25 cellular contexts compared by ENCODE assay signal in the genomic region with DNA sequence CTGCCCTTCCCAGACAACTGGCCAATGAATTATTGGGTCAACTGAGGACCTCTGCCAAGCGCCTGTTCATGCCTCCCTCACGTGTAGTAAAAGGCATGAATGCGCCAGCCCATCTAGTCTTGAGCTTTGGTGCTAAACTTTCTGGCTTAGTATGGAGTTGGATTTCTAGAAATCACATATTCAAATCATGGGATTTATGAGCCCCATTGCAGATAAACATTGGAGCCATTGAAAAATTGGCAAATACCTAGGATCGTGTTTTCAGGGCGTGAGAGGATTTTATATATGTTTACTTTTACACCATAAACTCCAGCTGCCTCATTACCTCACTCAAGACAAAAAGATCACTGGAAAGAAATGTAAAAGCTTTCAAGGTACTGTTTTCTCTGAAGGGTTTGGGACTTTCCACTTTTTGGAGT. TPM values are rescaled to one million over a fixed set of nuclear protein-coding genes. Genes with fewer than 3 reads are reported as not detected.
DNase-seq lines count a peak whose midpoint lies in the region; ATAC-seq and TF ChIP-seq lines count a peak whose summit lies in the region.
"Had no signal": no experiment of that assay in that cellular context is flagged by ENCODE, and none has a peak within 500 bp of the region (broad histone marks: within the 10 kb centered on the region; RNA-seq: fewer than 3 reads in every experiment).

No MANE protein-coding gene starts in this region.

- H3K4me3 Mint-ChIP-seq in activated naive CD4-positive, alpha-beta T cell treated with anti-CD3 and anti-CD28 coated beads for 36 hours, result no peak overlapping the region
- H3K4me3 Mint-ChIP-seq in osteocyte (ENCODE audit: unreplicated experiment) (no peak overlapping the region), T-helper 17 cell (no peak overlapping the region)
- H3K4me3 Mint-ChIP-seq: activated CD8-positive, alpha-beta memory T cell treated with anti-CD3 and anti-CD28 coated beads, Interleukin-2, amount 10 ng/mL, durations not matched to agents 7 days and 5 days; CD4-positive, alpha-beta memory T cell; memory B cell; natural killer cell treated with Interleukin-12 subunit alpha and Interleukin-12 subunit beta and Interleukin-15 and Interleukin-18, amount 100 ng/mL, for 72 hours; stimulated activated naive CD8-positive, alpha-beta T cell treated with anti-CD3 and anti-CD28 coated beads, Interleukin-15, Interleukin-2, amounts not matched to agents 100 ng/mL and 50 ng/mL, for 24 hours had no signal

- no peaks in the 10 kb centered on the region for H3K36me3 ChIP-seq in right lobe of liver
- H3K36me3 ChIP-seq: cardiac muscle cell had no signal

- peaks cover 3% of the 10 kb centered on the region for H3K27me3 Mint-ChIP-seq in activated naive CD4-positive, alpha-beta T cell treated with anti-CD3 and anti-CD28 coated beads for 36 hours (ENCODE audit: low read depth)
- no peaks in the 10 kb centered on the region for H3K27me3 Mint-ChIP-seq in osteocyte (ENCODE audit: unreplicated experiment)
- H3K27me3 Mint-ChIP-seq in T-helper 17 cell, result peaks cover 29% of the 10 kb centered on the region

- WGBS in right lobe of liver (ENCODE audit: insufficient coverage, low coverage, low lambda C conversion rate, missing lambda C conversion rate), result 84% methylated on average over 4 of the region's 5 CpGs

- no peaks in the 10 kb centered on the region for H3K27me3 ChIP-seq in right lobe of liver
- H3K27me3 ChIP-seq: cardiac muscle cell, dorsolateral prefrontal cortex, upper lobe of left lung had no signal

- intact Hi-C loops in activated naive CD4-positive, alpha-beta T cell treated with anti-CD3 and anti-CD28 coated beads for 36 hours (cut with micrococcal nuclease), result loop anchor here (2.0 kb wide), 1 partner anchor 29 kb away; no protein-coding TSS in a partner anchor
- intact Hi-C loops in right lobe of liver (cut with DNase I), result no loop called here

- TF ChIP-seq CTCF in fibroblast of villous mesenchyme (IDR thresholded peaks at IDR 0.05; ENCODE audit: insufficient read depth, low read depth, low read length) (no peak), osteocyte (IDR thresholded peaks at IDR 0.05) (no peak), right lobe of liver (IDR thresholded peaks at IDR 0.05) (no peak)

- H3K4me1 Mint-ChIP-seq in activated naive CD4-positive, alpha-beta T cell treated with anti-CD3 and anti-CD28 coated beads for 36 hours (ENCODE audit: low read depth), result peaks cover 5% of the 10 kb centered on the region
- H3K4me1 Mint-ChIP-seq in osteocyte (ENCODE audit: unreplicated experiment) (peaks cover 74% of the 10 kb centered on the region), T-helper 17 cell (no peaks in the 10 kb centered on the region)
- H3K4me1 Mint-ChIP-seq: activated CD8-positive, alpha-beta memory T cell treated with anti-CD3 and anti-CD28 coated beads, Interleukin-2, amount 10 ng/mL, durations not matched to agents 7 days and 5 days; CD4-positive, alpha-beta memory T cell; memory B cell had no signal

- no peak overlapping the region for H3K27ac ChIP-seq in right lobe of liver
- H3K27ac ChIP-seq: dorsolateral prefrontal cortex had no signal

- no peaks in the 10 kb centered on the region for H3K9me3 Mint-ChIP-seq in activated naive CD4-positive, alpha-beta T cell treated with anti-CD3 and anti-CD28 coated beads for 36 hours
- H3K9me3 Mint-ChIP-seq in osteocyte (ENCODE audit: unreplicated experiment), result no peaks in the 10 kb centered on the region
- H3K9me3 Mint-ChIP-seq: memory B cell; natural killer cell treated with Interleukin-12 subunit alpha and Interleukin-12 subunit beta and Interleukin-15 and Interleukin-18, amount 100 ng/mL, for 72 hours; stimulated activated naive CD8-positive, alpha-beta T cell treated with anti-CD3 and anti-CD28 coated beads, Interleukin-15, Interleukin-2, amounts not matched to agents 100 ng/mL and 50 ng/mL, for 24 hours had no signal

- CTCF ChIA-PET in activated naive CD4-positive, alpha-beta T cell treated with anti-CD3 and anti-CD28 coated beads for 36 hours (lab: Charles Lee), result interaction anchor here (1.1 kb wide), 1 partner anchor 31 kb away, joined by 3 read pairs; no protein-coding TSS in a partner anchor

- no peak overlapping the region for H3K4me3 ChIP-seq in fibroblast of villous mesenchyme (ENCODE audit: low read depth, low read length)
- no peak overlapping the region for H3K4me3 ChIP-seq in right lobe of liver
- H3K4me3 ChIP-seq: cardiac muscle cell, dorsolateral prefrontal cortex, K562, upper lobe of left lung had no signal

- H3K9me3 ChIP-seq in T-helper 17 cell (ENCODE audit: control insufficient read depth, low read length, poor library complexity, severe bottlenecking) (no peaks in the 10 kb centered on the region), right lobe of liver (no peaks in the 10 kb centered on the region)
- H3K9me3 ChIP-seq: upper lobe of left lung had no signal

- no peaks in the 10 kb centered on the region for H3K4me1 ChIP-seq in right lobe of liver

- no peak for DNase-seq in activated naive CD4-positive, alpha-beta T cell treated with anti-CD3 and anti-CD28 coated beads for 36 hours
- no peak for DNase-seq in activated naive CD4-positive, alpha-beta T cell treated with Interleukin-2 at 50 U/mL for 16 hours
- peak; percentile 83 for DNase-seq in fibroblast of villous mesenchyme (ENCODE audit: low read depth)
- DNase-seq in osteocyte (ENCODE audit: extremely low spot score, unreplicated experiment), result no peak
- DNase-seq in DMS 273 treated with DMSO at 0.1 percent for 48 hours (lab: John Stamatoyannopoulos, UW), result no peak
- no peak for DNase-seq in activated CD8-positive, alpha-beta memory T cell treated with anti-CD3 and anti-CD28 coated beads, Interleukin-2, amount 50 U/mL, for 48 hours
- no peak for DNase-seq in T-helper 17 cell
- no peak for DNase-seq in right lobe of liver
- DNase-seq: activated CD4-positive, alpha-beta T cell treated with anti-CD3 and anti-CD28 coated beads, Interleukin-2, amount 50 U/mL, for 1 hour; activated CD8-positive, alpha-beta memory T cell treated with anti-CD3 and anti-CD28 coated beads, Interleukin-2, amount 10 ng/mL, durations not matched to agents 7 days and 5 days; activated naive CD4-positive, alpha-beta T cell treated with anti-CD3 and anti-CD28 coated beads, Interleukin-2, amount 50 U/mL, for 16 hours; CD4-positive, alpha-beta memory T cell; dorsolateral prefrontal cortex; NCI-H146; NCI-H2171; NCI-H524; stimulated activated CD4-positive, alpha-beta T cell treated with anti-CD3 and anti-CD28 coated beads, Interleukin-15, amount 100 ng/mL, for 24 hours; T-helper 9 cell had no signal

- no peaks in the 10 kb centered on the region for H3K36me3 Mint-ChIP-seq in activated naive CD4-positive, alpha-beta T cell treated with anti-CD3 and anti-CD28 coated beads for 36 hours (ENCODE audit: low read depth)
- H3K36me3 Mint-ChIP-seq in osteocyte (ENCODE audit: unreplicated experiment) (peaks cover 33% of the 10 kb centered on the region), T-helper 17 cell (ENCODE audit: low read depth) (no peaks in the 10 kb centered on the region)
- H3K36me3 Mint-ChIP-seq: activated CD8-positive, alpha-beta memory T cell treated with anti-CD3 and anti-CD28 coated beads, Interleukin-2, amount 10 ng/mL, durations not matched to agents 7 days and 5 days; CD4-positive, alpha-beta memory T cell; memory B cell; natural killer cell treated with Interleukin-12 subunit alpha and Interleukin-12 subunit beta and Interleukin-15 and Interleukin-18, amount 100 ng/mL, for 72 hours had no signal

- TF ChIP-seq POLR2A in right lobe of liver (IDR thresholded peaks at IDR 0.05), result no peak

- no peak for ATAC-seq in T-helper 17 cell
- ATAC-seq in right lobe of liver, result no peak
- ATAC-seq: activated CD8-positive, alpha-beta memory T cell treated with anti-CD3 and anti-CD28 coated beads, Interleukin-2, amount 10 ng/mL, durations not matched to agents 7 days and 5 days; K562; natural killer cell treated with Interleukin-12 subunit alpha and Interleukin-12 subunit beta and Interleukin-15 and Interleukin-18, amount 100 ng/mL, for 72 hours; sciatic nerve had no signal

- peak overlapping the region; percentile 61 for H3K27ac Mint-ChIP-seq in activated naive CD4-positive, alpha-beta T cell treated with anti-CD3 and anti-CD28 coated beads for 36 hours
- H3K27ac Mint-ChIP-seq in osteocyte (ENCODE audit: unreplicated experiment) (peak overlapping the region; percentile 82), T-helper 17 cell (no peak overlapping the region)
- H3K27ac Mint-ChIP-seq: activated CD8-positive, alpha-beta memory T cell treated with anti-CD3 and anti-CD28 coated beads, Interleukin-2, amount 10 ng/mL, durations not matched to agents 7 days and 5 days; CD4-positive, alpha-beta memory T cell; memory B cell; natural killer cell treated with Interleukin-12 subunit alpha and Interleukin-12 subunit beta and Interleukin-15 and Interleukin-18, amount 100 ng/mL, for 72 hours; stimulated activated naive CD8-positive, alpha-beta T cell treated with anti-CD3 and anti-CD28 coated beads, Interleukin-15, Interleukin-2, amounts not matched to agents 100 ng/mL and 50 ng/mL, for 24 hours had no signal

RNA-seq across cellular contexts. Expression of a gene that starts 47.1 kb away (rescaled TPM):
- not detected for total RNA-seq in activated naive CD4-positive, alpha-beta T cell treated with anti-CD3 and anti-CD28 coated beads for 36 hours
- total RNA-seq in fibroblast of villous mesenchyme (756 and 1,116 TPM in 2 replicates), osteocyte (2,001 and 2,067 TPM in 2 replicates), T-helper 17 cell (1 to 10 TPM in 1 of 2 donors, under 1 TPM in 1; 0.07 to 1.9 TPM), right lobe of liver (10 to 100 TPM in 5 of 6 experiments, 1 to 10 TPM in 1; 8.4 to 65.8 (median 42.5) TPM)
- total RNA-seq: activated CD8-positive, alpha-beta memory T cell treated with anti-CD3 and anti-CD28 coated beads, Interleukin-2, amount 10 ng/mL, durations not matched to agents 7 days and 5 days; CD4-positive, alpha-beta memory T cell; natural killer cell treated with Interleukin-12 subunit alpha and Interleukin-12 subunit beta and Interleukin-15 and Interleukin-18, amount 100 ng/mL, for 72 hours had no signal

RNA-seq across cellular contexts. Expression of a gene that starts 47.3 kb away (rescaled TPM):
- total RNA-seq in activated naive CD4-positive, alpha-beta T cell treated with anti-CD3 and anti-CD28 coated beads for 36 hours, result under 1 TPM in 1 of 2 experiments, not detected in 1; 0.07 TPM
- 1,391 and 1,673 TPM in 2 replicates for total RNA-seq in fibroblast of villous mesenchyme
- total RNA-seq in osteocyte, result 3,181 and 3,589 TPM in 2 replicates
- under 1 TPM in 1 of 2 donors, not detected in 1; 0.37 TPM for total RNA-seq in T-helper 17 cell
- total RNA-seq in right lobe of liver, result 10 to 100 TPM in 5 of 6 experiments, 1 to 10 TPM in 1; 8.0 to 89.8 (median 41.1) TPM
- total RNA-seq: activated CD8-positive, alpha-beta memory T cell treated with anti-CD3 and anti-CD28 coated beads, Interleukin-2, amount 10 ng/mL, durations not matched to agents 7 days and 5 days; CD4-positive, alpha-beta memory T cell; natural killer cell treated with Interleukin-12 subunit alpha and Interleukin-12 subunit beta and Interleukin-15 and Interleukin-18, amount 100 ng/mL, for 72 hours had no signal

Comparison
In these comparisons a context has a peak if more than half of its experiments do, and no peak if none do; other contexts are left out.
1. RNA of a gene that starts 47.1 kb away (total RNA-seq): 2,001 to 2,067 TPM in osteocyte and 756 to 1,116 TPM in fibroblast of villous mesenchyme; 8.4 to 65.8 TPM in right lobe of liver, 0.07 to 1.9 TPM in T-helper 17 cell and not detected in activated naive CD4-positive, alpha-beta T cell treated with anti-CD3 and anti-CD28 coated beads for 36 hours; every median in the first group is over 10 times any median in the second.
2. RNA of a gene that starts 47.3 kb away (total RNA-seq): 3,181 to 3,589 TPM in osteocyte and 1,391 to 1,673 TPM in fibroblast of villous mesenchyme; 8.0 to 89.8 TPM in right lobe of liver, 0.37 TPM in T-helper 17 cell and 0.07 TPM in activated naive CD4-positive, alpha-beta T cell treated with anti-CD3 and anti-CD28 coated beads for 36 hours; every median in the first group is over 10 times any median in the second.